ENCODE assay signal across 19 cellular contexts in genomic region chr5:168908207-168908606, GRCh38.
DNase-seq lines count a peak whose midpoint lies in the region; ATAC-seq, FAIRE-seq and TF ChIP-seq lines count a peak whose summit lies in the region.
"Had no signal": no experiment of that assay in that cellular context is flagged by ENCODE, and none has a peak within 500 bp of the region (broad histone marks: within the 10 kb centered on the region; RNA-seq: fewer than 3 reads in every experiment).

No MANE protein-coding gene starts in this region.

- CTCF ChIA-PET in AG04449 (lab: Yijun Ruan, JAX), result no interaction called here
- CTCF ChIA-PET in activated CD8-positive, alpha-beta T cell treated with anti-CD3 and anti-CD28 coated beads for 36 hours (lab: Charles Lee), result no interaction called here

- DNase-seq in AG04449 (ENCODE audit: low read depth, low spot score) (peak; percentile 23), HTR-8/SVneo (ENCODE audit: insufficient read length, low spot score) (peak; percentile 31), cardiac fibroblast (ENCODE audit: low read depth in 2 of 2) (peak; percentile 54), kidney glomerular epithelial cell (lab: John Stamatoyannopoulos, UW) (peak; percentile 53), NCI-H1417 (lab: John Stamatoyannopoulos, UW) (no peak), NCI-H146 (lab: John Stamatoyannopoulos, UW) (no peak)
- DNase-seq in activated CD8-positive, alpha-beta T cell treated with anti-CD3 and anti-CD28 coated beads for 36 hours, result no peak
- DNase-seq: activated CD4-positive, alpha-beta T cell treated with anti-CD3 and anti-CD28 coated beads, Interleukin-2, amount 10 ng/mL, durations not matched to agents 7 days and 5 days; activated T-cell treated with anti-CD3 and anti-CD28 coated beads, Interleukin-2, amount 50 U/mL, for 1 hour; dermis blood vessel endothelial cell; esophagus squamous epithelium; NCI-H1436; occipital lobe; small intestine; stimulated activated naive CD4-positive, alpha-beta T cell treated with Interleukin-2 at 50 U/mL for 16 hours had no signal

- POLR2A ChIA-PET in AG04449 (lab: Yijun Ruan, JAX), result no interaction called here
- POLR2A ChIA-PET in activated CD8-positive, alpha-beta T cell treated with anti-CD3 and anti-CD28 coated beads for 36 hours (lab: Charles Lee), result no interaction called here

- H3K4me3 ChIP-seq in AG04449 (ENCODE audit: low read depth, low read length), result no peak overlapping the region
- H3K4me3 ChIP-seq in cardiac fibroblast (replicated peaks in 1 of 2; ENCODE audit: low read depth in 2 of 2, low read length in 2 of 2), result no peak overlapping the region
- H3K4me3 ChIP-seq: esophagus squamous epithelium, K562 had no signal

- no peak overlapping the region for H3K27ac Mint-ChIP-seq in activated CD8-positive, alpha-beta T cell treated with anti-CD3 and anti-CD28 coated beads for 36 hours
- H3K27ac Mint-ChIP-seq: activated CD4-positive, alpha-beta T cell treated with anti-CD3 and anti-CD28 coated beads, Interleukin-2, amount 10 ng/mL, durations not matched to agents 7 days and 5 days; T-helper 1 cell treated with Interleukin-12 subunit alpha and Interleukin-12 subunit beta and Interleukin-4 antibody, amounts not matched to agents 30 μg/mL and 1 μg/mL, for 36 hours had no signal

- H3K4me3 Mint-ChIP-seq in activated CD8-positive, alpha-beta T cell treated with anti-CD3 and anti-CD28 coated beads for 36 hours, result no peak overlapping the region
- H3K4me3 Mint-ChIP-seq: activated CD4-positive, alpha-beta T cell treated with anti-CD3 and anti-CD28 coated beads, Interleukin-2, amount 10 ng/mL, durations not matched to agents 7 days and 5 days; T-helper 1 cell treated with Interleukin-12 subunit alpha and Interleukin-12 subunit beta and Interleukin-4 antibody, amounts not matched to agents 30 μg/mL and 1 μg/mL, for 36 hours had no signal

- peaks cover 10% of the 10 kb centered on the region for H3K27me3 Mint-ChIP-seq in activated CD8-positive, alpha-beta T cell treated with anti-CD3 and anti-CD28 coated beads for 36 hours

- TF ChIP-seq CTCF in AG04449 (IDR thresholded peaks at IDR 0.05; ENCODE audit: insufficient read depth, low read length, missing control alignments), result no peak
- TF ChIP-seq CTCF in cardiac fibroblast (IDR thresholded peaks at IDR 0.05; ENCODE audit: low read depth, low read length), result no peak
- TF ChIP-seq CTCF in activated CD8-positive, alpha-beta T cell treated with anti-CD3 and anti-CD28 coated beads for 36 hours (IDR thresholded peaks at IDR 0.05), result no peak

- no peaks in the 10 kb centered on the region for H3K4me1 Mint-ChIP-seq in activated CD8-positive, alpha-beta T cell treated with anti-CD3 and anti-CD28 coated beads for 36 hours (ENCODE audit: low read depth)
- H3K4me1 Mint-ChIP-seq: activated CD4-positive, alpha-beta T cell treated with anti-CD3 and anti-CD28 coated beads, Interleukin-2, amount 10 ng/mL, durations not matched to agents 7 days and 5 days had no signal

- H3K36me3 Mint-ChIP-seq in activated CD8-positive, alpha-beta T cell treated with anti-CD3 and anti-CD28 coated beads for 36 hours (ENCODE audit: low read depth), result no peaks in the 10 kb centered on the region

- no peak for ATAC-seq in HG02840 (IDR thresholded peaks at IDR 0.05; ENCODE audit: low FRiP score, unreplicated experiment)
- ATAC-seq in activated CD8-positive, alpha-beta T cell treated with anti-CD3 and anti-CD28 coated beads for 36 hours, result no peak
- ATAC-seq: K562 had no signal

- intact Hi-C loops in activated CD8-positive, alpha-beta T cell treated with anti-CD3 and anti-CD28 coated beads for 36 hours (cut with micrococcal nuclease), result no loop called here

- no peaks in the 10 kb centered on the region for H3K9me3 Mint-ChIP-seq in activated CD8-positive, alpha-beta T cell treated with anti-CD3 and anti-CD28 coated beads for 36 hours
- H3K9me3 Mint-ChIP-seq: activated CD4-positive, alpha-beta T cell treated with anti-CD3 and anti-CD28 coated beads, Interleukin-2, amount 10 ng/mL, durations not matched to agents 7 days and 5 days; T-helper 1 cell treated with Interleukin-12 subunit alpha and Interleukin-12 subunit beta and Interleukin-4 antibody, amounts not matched to agents 30 μg/mL and 1 μg/mL, for 36 hours had no signal

- FAIRE-seq in HTR-8/SVneo (lab: Jason Lieb, UNC), result no peak
- FAIRE-seq: H1, K562, small intestine had no signal

Comparison
In these comparisons a context has a peak if more than half of its experiments do, and no peak if none do; other contexts are left out.
1. DNase-seq: peak in AG04449 (single experiment), HTR-8/SVneo (single experiment), cardiac fibroblast (2 of 2) and kidney glomerular epithelial cell (single experiment); none in NCI-H1417 (0 of 3), activated CD8-positive, alpha-beta T cell treated with anti-CD3 and anti-CD28 coated beads for 36 hours (single experiment) and NCI-H146 (single experiment).